In genomic region chr4:86508436-86508835, GRCh38 we compare ENCODE assay signal across 14 cellular contexts.
DNase-seq lines count a peak whose midpoint lies in the region; ATAC-seq, FAIRE-seq and TF ChIP-seq lines count a peak whose summit lies in the region.
"Had no signal": no experiment of that assay in that cellular context is flagged by ENCODE, and none has a peak within 500 bp of the region (broad histone marks: within the 10 kb centered on the region; RNA-seq: fewer than 3 reads in every experiment).

No MANE protein-coding gene starts in this region.

- H3K36me3 ChIP-seq in BJ (ENCODE audit: control insufficient read depth, insufficient read depth, low read length) (no peaks in the 10 kb centered on the region), bronchial epithelial cell (ENCODE audit: control insufficient read depth, insufficient read depth, low read length) (no peaks in the 10 kb centered on the region), tibial nerve (no peaks in the 10 kb centered on the region), heart right ventricle (no peaks in the 10 kb centered on the region)
- H3K36me3 ChIP-seq: pancreas had no signal

- no peak for FAIRE-seq in bronchial epithelial cell (lab: Jason Lieb, UNC)
- FAIRE-seq: pancreas, TTC549 had no signal

- peaks cover 14% of the 10 kb centered on the region for H3K36me3 Mint-ChIP-seq in nephron progenitor cell (ENCODE audit: low read depth)
- H3K36me3 Mint-ChIP-seq: brain had no signal

- CTCF ChIA-PET in BJ (lab: Yijun Ruan, JAX), result interaction anchor here (0.9 to 1.2 kb wide), 3 partner anchors 9 to 415 kb away, joined by 3 to 5 read pairs (median 3); no protein-coding TSS in a partner anchor

- peaks cover 4% of the 10 kb centered on the region for H3K9me3 Mint-ChIP-seq in nephron progenitor cell

- H3K27me3 ChIP-seq in BJ (ENCODE audit: control insufficient read depth, insufficient read depth, low read length) (no peaks in the 10 kb centered on the region), bronchial epithelial cell (ENCODE audit: control insufficient read depth, insufficient read depth, low read length) (no peaks in the 10 kb centered on the region), tibial nerve (no peaks in the 10 kb centered on the region), heart right ventricle (no peaks in the 10 kb centered on the region)
- H3K27me3 ChIP-seq: pancreas had no signal

- WGBS in tibial nerve, 2 donors, result 33 to 35% methylated on average over 3 of the region's 3 CpGs
- 42 to 45% methylated on average over 3 of the region's 3 CpGs for WGBS in heart right ventricle, 2 donors

- peaks cover 0 to 14% (median 6%) of the 10 kb centered on the region in 4 donors for H3K4me1 ChIP-seq in tibial nerve
- peaks cover 0 to 12% (median 0%) of the 10 kb centered on the region in 9 donors for H3K4me1 ChIP-seq in heart right ventricle
- H3K4me1 ChIP-seq: pancreas had no signal

- H3K27ac Mint-ChIP-seq in nephron progenitor cell, result peak overlapping the region; percentile 47

- ATAC-seq in HG02970 (IDR thresholded peaks at IDR 0.05; ENCODE audit: low FRiP score, unreplicated experiment), result no peak
- ATAC-seq in heart right ventricle, result no peak
- ATAC-seq: Panc1, pancreas had no signal

- peak; percentile 74 for DNase-seq in BJ (ENCODE audit: low read depth)
- DNase-seq in HT1080 (ENCODE audit: low read depth), result peak; percentile 46
- DNase-seq in bronchial epithelial cell (ENCODE audit: low read depth), result peak; percentile 21
- no peak for DNase-seq in nephron progenitor cell
- no peak for DNase-seq in tibial nerve (ENCODE audit: low spot score in 2 of 2)
- no peak for DNase-seq in heart right ventricle
- DNase-seq in NK-92 (lab: John Stamatoyannopoulos, UW; ENCODE audit: unreplicated experiment), result no peak
- DNase-seq: NCI-H187 treated with DMSO at 0.1 percent for 48 hours; pancreas; stimulated activated CD4-positive, alpha-beta T cell treated with anti-CD3 and anti-CD28 coated beads, Interleukin-4, amount 100 ng/mL, for 24 hours had no signal

- TF ChIP-seq CTCF in BJ (IDR thresholded peaks at IDR 0.05; ENCODE audit: insufficient read depth, low read depth, low read length) (no peak), bronchial epithelial cell (IDR thresholded peaks at IDR 0.05; ENCODE audit: insufficient read depth, low read length, severe bottlenecking) (no peak), nephron progenitor cell (IDR thresholded peaks at IDR 0.05) (no peak), tibial nerve (IDR thresholded peaks at IDR 0.05) (no peak), heart right ventricle (IDR thresholded peaks at IDR 0.05) (no peak)

- H3K27ac ChIP-seq in tibial nerve, result peak overlapping the region in 2 of 4 donors; percentile 56 to 68
- H3K27ac ChIP-seq in heart right ventricle, result peak overlapping the region in 3 of 10 donors; percentile 7 to 33 (median 14)
- H3K27ac ChIP-seq: pancreas had no signal

- no peak for TF ChIP-seq POLR2A in tibial nerve (IDR thresholded peaks at IDR 0.05)

- H3K4me3 ChIP-seq in BJ (ENCODE audit: low read depth, low read length), result peak overlapping the region; percentile 9
- H3K4me3 ChIP-seq in bronchial epithelial cell (ENCODE audit: low read depth, low read length), result no peak overlapping the region
- peak overlapping the region in 2 of 4 donors; percentile 16 to 26 for H3K4me3 ChIP-seq in tibial nerve
- H3K4me3 ChIP-seq in heart right ventricle, result peak overlapping the region in 4 of 10 donors; percentile 10 to 24 (median 13)
- H3K4me3 ChIP-seq: pancreas had no signal

- H3K9me3 ChIP-seq in tibial nerve, result no peaks in the 10 kb centered on the region
- H3K9me3 ChIP-seq in heart right ventricle, result no peaks in the 10 kb centered on the region
- H3K9me3 ChIP-seq: pancreas had no signal

- intact Hi-C loops in heart right ventricle (cut with DNase I), result loop anchor here in 1 of 10 donors (1.0 kb wide), 1 partner anchor 22 kb away; no protein-coding TSS in a partner anchor

- peaks cover 37% of the 10 kb centered on the region for H3K4me1 Mint-ChIP-seq in nephron progenitor cell

- POLR2A ChIA-PET in BJ (lab: Charles Lee), result no interaction called here

- TF ChIP-seq EP300 in tibial nerve (IDR thresholded peaks at IDR 0.05), result no peak

- no peaks in the 10 kb centered on the region for H3K27me3 Mint-ChIP-seq in nephron progenitor cell (ENCODE audit: low read depth, poor library complexity)

- no peak overlapping the region for H3K4me3 Mint-ChIP-seq in nephron progenitor cell

Comparison
In these comparisons a context has a peak if more than half of its experiments do, and no peak if none do; other contexts are left out.
1. DNase-seq: peak in BJ (single experiment), HT1080 (single experiment) and bronchial epithelial cell (single experiment); none in nephron progenitor cell (single experiment), tibial nerve (0 of 2), heart right ventricle (0 of 2) and NK-92 (single experiment).